Comparison of ENCODE assay signal across 10 cellular contexts in the genomic region with DNA sequence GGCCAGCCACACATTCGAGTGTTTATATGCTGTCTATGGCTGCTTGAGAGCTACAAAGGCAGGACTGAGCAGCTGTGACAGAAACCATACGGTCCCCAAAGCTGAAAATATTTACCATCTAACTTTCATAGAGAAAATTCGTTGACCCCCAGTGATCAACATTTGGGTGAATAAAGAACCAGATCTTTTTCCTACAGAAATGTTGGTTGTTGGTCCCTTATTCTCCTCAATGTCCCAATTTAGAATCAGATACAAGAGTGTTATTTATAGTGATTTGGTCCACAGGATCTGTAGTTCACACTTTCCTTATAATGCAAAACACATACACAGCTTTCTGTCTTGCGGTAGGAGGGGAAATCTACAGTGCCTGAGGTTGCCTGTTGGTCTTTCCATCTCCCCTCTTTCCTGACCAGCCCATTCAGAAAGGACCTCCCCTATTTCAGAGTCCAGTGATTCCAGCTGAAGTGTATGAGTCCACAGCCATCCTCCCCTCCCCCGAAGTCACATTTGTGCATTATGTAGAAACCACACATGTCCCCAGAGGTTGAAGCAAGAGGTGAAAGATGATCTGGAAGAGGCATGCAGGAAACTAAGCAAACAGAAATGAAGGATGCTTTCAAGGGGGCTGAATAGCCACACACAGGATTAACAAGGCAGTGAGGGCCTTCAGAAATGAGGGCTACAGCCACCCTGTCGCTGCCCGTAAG.
DNase-seq lines count a peak whose midpoint lies in the region; ATAC-seq and TF ChIP-seq lines count a peak whose summit lies in the region.
"Had no signal": no experiment of that assay in that cellular context is flagged by ENCODE, and none has a peak within 500 bp of the region (broad histone marks: within the 10 kb centered on the region; RNA-seq: fewer than 3 reads in every experiment).

No MANE protein-coding gene starts in this region.

- H3K36me3 ChIP-seq in OCI-LY1 (ENCODE audit: insufficient read depth, low read length) (peaks cover 12% of the 10 kb centered on the region; the same call in 1 of the 2 replicates), liver (ENCODE audit: control insufficient read depth in 4 of 4, insufficient read depth in 3 of 4, low read depth in 1 of 4, low read length in 3 of 4) (no peaks in the 10 kb centered on the region)

- peak; percentile 76 for ATAC-seq in HG02610 (IDR thresholded peaks at IDR 0.05; ENCODE audit: unreplicated experiment)
- no peak for ATAC-seq in HG02970 (IDR thresholded peaks at IDR 0.05; ENCODE audit: low FRiP score, unreplicated experiment)

- DNase-seq in GM12865 (ENCODE audit: low read depth), result peak; percentile 54
- DNase-seq in hippocampal formation (lab: John Stamatoyannopoulos, UW), result no peak
- no peak for DNase-seq in G401 (ENCODE audit: low spot score)
- no peak for DNase-seq in ecto neural progenitor cell (ENCODE audit: low spot score)
- DNase-seq: activated naive CD8-positive, alpha-beta T cell treated with anti-CD3 and anti-CD28 coated beads, Interleukin-2, amount 10 ng/mL, durations not matched to agents 7 days and 5 days; stimulated activated CD4-positive, alpha-beta T cell treated with anti-CD3 and anti-CD28 coated beads, Interleukin-15, amount 100 ng/mL, for 24 hours had no signal

- 73% methylated on average over 7 of the region's 7 CpGs for WGBS in liver

- in situ Hi-C loops in G401 (cut with HindIII; ENCODE audit: low sequenced_read_pairs), result no loop called here

- H3K4me3 ChIP-seq in GM12865 (ENCODE audit: low read depth, low read length) (no peak overlapping the region), OCI-LY1 (ENCODE audit: low read depth, low read length, poor library complexity, severe bottlenecking) (peak overlapping the region; percentile 34), liver (ENCODE audit: low read depth in 1 of 3, low read length in 3 of 3) (no peak overlapping the region)

- H2AFZ ChIP-seq in OCI-LY1 (ENCODE audit: low read length), result no peak overlapping the region

- peak in 1 of 2 donors; percentile 14 for TF ChIP-seq RAD21 in liver (IDR thresholded peaks at IDR 0.05)

- H3K79me2 ChIP-seq in OCI-LY1 (ENCODE audit: insufficient read depth, low read length), result peaks cover 60% of the 10 kb centered on the region

- H3K27me3 ChIP-seq in OCI-LY1 (ENCODE audit: insufficient read depth, low read length) (no peaks in the 10 kb centered on the region), liver (ENCODE audit: control insufficient read depth in 4 of 4, insufficient read depth in 4 of 4, low read length in 3 of 4) (no peaks in the 10 kb centered on the region)

- no peaks in the 10 kb centered on the region for H3K9me3 ChIP-seq in OCI-LY1 (ENCODE audit: low read length)
- no peaks in the 10 kb centered on the region for H3K9me3 ChIP-seq in liver (ENCODE audit: control insufficient read depth in 4 of 4, low read length in 3 of 4)

- TF ChIP-seq CTCF in GM12865 (IDR thresholded peaks at IDR 0.05; ENCODE audit: insufficient read depth, low read depth, low read length, missing control alignments) (no peak), OCI-LY1 (IDR thresholded peaks at IDR 0.05; ENCODE audit: low read length) (no peak), liver (IDR thresholded peaks at IDR 0.05; ENCODE audit: low read depth, low read length, missing input control) (no peak)

- H3K4me2 ChIP-seq in OCI-LY1 (ENCODE audit: low read length), result peak overlapping the region; percentile 68

- peak overlapping the region; percentile 58 for H3K9ac ChIP-seq in OCI-LY1 (ENCODE audit: low read length)
- H3K9ac ChIP-seq in liver (ENCODE audit: low read depth in 1 of 2, low read length in 2 of 2), result no peak overlapping the region

- peak overlapping the region; percentile 94 for H3K27ac ChIP-seq in OCI-LY1 (ENCODE audit: low read depth, low read length, poor library complexity, severe bottlenecking)
- peak overlapping the region in 1 of 2 donors; percentile 9 for H3K27ac ChIP-seq in liver (ENCODE audit: low read depth in 1 of 2, low read length in 2 of 2)

- peaks cover 99% of the 10 kb centered on the region for H3K4me1 ChIP-seq in OCI-LY1 (ENCODE audit: insufficient read depth, low read length, severe bottlenecking)
- peaks cover 25 to 72% (median 60%) of the 10 kb centered on the region in 4 donors for H3K4me1 ChIP-seq in liver (ENCODE audit: control insufficient read depth in 4 of 4, insufficient read depth in 4 of 4, low read length in 3 of 4)

- 0 out of 2 replicates have a peak, but pooled peaks cover 5% of the 10 kb centered on the region for H3F3A ChIP-seq in OCI-LY1 (ENCODE audit: insufficient read depth, low read length)

- H3K9me2 ChIP-seq in OCI-LY1 (ENCODE audit: low read depth, low read length), result no peaks in the 10 kb centered on the region

- H4K20me1 ChIP-seq in OCI-LY1 (ENCODE audit: insufficient read depth, low read length), result no peaks in the 10 kb centered on the region

TF ChIP-seq in liver, 16 proteins besides CTCF, POLR2A, EP300 and RAD21:
- TF ChIP-seq ZBTB33 (IDR thresholded peaks at IDR 0.05), result no peak
- no peak for TF ChIP-seq EGR1 (IDR thresholded peaks at IDR 0.05; ENCODE audit: low read depth in 2 of 2)
- TF ChIP-seq FOXA2 (IDR thresholded peaks at IDR 0.05), result no peak
- TF ChIP-seq SP1 (IDR thresholded peaks at IDR 0.05), result no peak
- no peak for TF ChIP-seq YY1 (IDR thresholded peaks at IDR 0.05)
- peak; percentile 52 for TF ChIP-seq HNF4A (conservative IDR thresholded peaks at IDR 0.05)
- TF ChIP-seq TAF1 (conservative IDR thresholded peaks at IDR 0.05), result no peak
- no peak for TF ChIP-seq GABPA (IDR thresholded peaks at IDR 0.05 in 1 of 2, conservative IDR thresholded peaks at IDR 0.05 in 1 of 2)
- peak in 1 of 2 donors; percentile 42 for TF ChIP-seq RXRA (IDR thresholded peaks at IDR 0.05)
- TF ChIP-seq, protein P1, sequence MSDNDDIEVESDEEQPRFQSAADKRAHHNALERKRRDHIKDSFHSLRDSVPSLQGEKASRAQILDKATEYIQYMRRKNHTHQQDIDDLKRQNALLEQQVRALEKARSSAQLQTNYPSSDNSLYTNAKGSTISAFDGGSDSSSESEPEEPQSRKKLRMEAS (IDR thresholded peaks at IDR 0.05), result no peak
- no peak for TF ChIP-seq JUND (IDR thresholded peaks at IDR 0.05)
- TF ChIP-seq, protein P2, sequence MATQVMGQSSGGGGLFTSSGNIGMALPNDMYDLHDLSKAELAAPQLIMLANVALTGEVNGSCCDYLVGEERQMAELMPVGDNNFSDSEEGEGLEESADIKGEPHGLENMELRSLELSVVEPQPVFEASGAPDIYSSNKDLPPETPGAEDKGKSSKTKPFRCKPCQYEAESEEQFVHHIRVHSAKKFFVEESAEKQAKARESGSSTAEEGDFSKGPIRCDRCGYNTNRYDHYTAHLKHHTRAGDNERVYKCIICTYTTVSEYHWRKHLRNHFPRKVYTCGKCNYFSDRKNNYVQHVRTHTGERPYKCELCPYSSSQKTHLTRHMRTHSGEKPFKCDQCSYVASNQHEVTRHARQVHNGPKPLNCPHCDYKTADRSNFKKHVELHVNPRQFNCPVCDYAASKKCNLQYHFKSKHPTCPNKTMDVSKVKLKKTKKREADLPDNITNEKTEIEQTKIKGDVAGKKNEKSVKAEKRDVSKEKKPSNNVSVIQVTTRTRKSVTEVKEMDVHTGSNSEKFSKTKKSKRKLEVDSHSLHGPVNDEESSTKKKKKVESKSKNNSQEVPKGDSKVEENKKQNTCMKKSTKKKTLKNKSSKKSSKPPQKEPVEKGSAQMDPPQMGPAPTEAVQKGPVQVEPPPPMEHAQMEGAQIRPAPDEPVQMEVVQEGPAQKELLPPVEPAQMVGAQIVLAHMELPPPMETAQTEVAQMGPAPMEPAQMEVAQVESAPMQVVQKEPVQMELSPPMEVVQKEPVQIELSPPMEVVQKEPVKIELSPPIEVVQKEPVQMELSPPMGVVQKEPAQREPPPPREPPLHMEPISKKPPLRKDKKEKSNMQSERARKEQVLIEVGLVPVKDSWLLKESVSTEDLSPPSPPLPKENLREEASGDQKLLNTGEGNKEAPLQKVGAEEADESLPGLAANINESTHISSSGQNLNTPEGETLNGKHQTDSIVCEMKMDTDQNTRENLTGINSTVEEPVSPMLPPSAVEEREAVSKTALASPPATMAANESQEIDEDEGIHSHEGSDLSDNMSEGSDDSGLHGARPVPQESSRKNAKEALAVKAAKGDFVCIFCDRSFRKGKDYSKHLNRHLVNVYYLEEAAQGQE (IDR thresholded peaks at IDR 0.05), result no peak
